ENCODE assay signal across 25 cellular contexts in the genomic region with DNA sequence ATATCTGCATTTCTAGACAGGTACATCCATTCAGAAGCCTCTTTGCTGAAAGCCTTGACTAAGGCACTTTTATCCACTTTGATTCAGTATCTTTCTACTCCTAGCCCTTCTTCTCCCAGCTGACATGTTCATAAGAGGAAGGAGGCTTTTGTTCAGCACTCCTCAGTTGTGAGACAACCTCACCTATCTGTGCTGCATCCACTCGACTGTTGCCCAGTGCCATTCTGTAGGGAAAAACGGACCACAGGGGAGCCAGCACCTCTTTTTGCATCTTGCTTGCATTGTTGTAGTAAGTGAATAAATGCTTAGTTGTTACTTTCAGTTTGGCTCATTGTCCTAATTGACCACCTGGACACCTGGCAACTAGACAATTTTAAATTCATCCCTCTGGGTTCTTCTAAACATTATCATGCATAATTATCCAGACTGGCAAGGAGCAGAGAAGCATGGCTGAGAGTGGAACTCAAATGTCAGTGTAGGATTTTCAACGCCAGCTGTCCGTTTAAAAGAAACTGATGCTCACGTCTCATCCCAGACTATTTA.
A peak's percentile ranks its signal among the peaks of the same experiment; 100 is the strongest.
DNase-seq lines count a peak whose midpoint lies in the region; FAIRE-seq and TF ChIP-seq lines count a peak whose summit lies in the region.
"Had no signal": no experiment of that assay in that cellular context is flagged by ENCODE, and none has a peak within 500 bp of the region (broad histone marks: within the 10 kb centered on the region; RNA-seq: fewer than 3 reads in every experiment).

No MANE protein-coding gene starts in this region.

- H3K4me1 Mint-ChIP-seq in activated T-helper 1 cell treated with anti-CD3 and anti-CD28 coated beads, Interleukin-12 subunit alpha, Interleukin-12 subunit beta, Interleukin-2, Interleukin-4 antibody, amounts not matched to agents 30 ng/mL and 10 ng/mL and 1 ng/mL, durations not matched to agents 14 hours and 24 hours and 36 hours (ENCODE audit: low read depth), result no peaks in the 10 kb centered on the region
- H3K4me1 Mint-ChIP-seq: CD8-positive, alpha-beta memory T cell; T-helper 17 cell had no signal

- CTCF ChIA-PET in AG04450 (lab: Charles Lee), result interaction anchor here (0.7 kb wide), 1 partner anchor 21 kb away, joined by 3 read pairs; no protein-coding TSS in a partner anchor

- peak overlapping the region; percentile 11 for H3K27ac ChIP-seq in AG04450 (ENCODE audit: low read depth, low read length)
- H3K27ac ChIP-seq: 22Rv1, SK-N-MC had no signal

- H3K9me3 Mint-ChIP-seq in activated T-helper 1 cell treated with anti-CD3 and anti-CD28 coated beads, Interleukin-12 subunit alpha, Interleukin-12 subunit beta, Interleukin-2, Interleukin-4 antibody, amounts not matched to agents 30 ng/mL and 10 ng/mL and 1 ng/mL, durations not matched to agents 14 hours and 24 hours and 36 hours, result no peaks in the 10 kb centered on the region
- H3K9me3 Mint-ChIP-seq: H9 had no signal

- no peaks in the 10 kb centered on the region for H3K27me3 Mint-ChIP-seq in activated T-helper 1 cell treated with anti-CD3 and anti-CD28 coated beads, Interleukin-12 subunit alpha, Interleukin-12 subunit beta, Interleukin-2, Interleukin-4 antibody, amounts not matched to agents 30 ng/mL and 10 ng/mL and 1 ng/mL, durations not matched to agents 14 hours and 24 hours and 36 hours (ENCODE audit: insufficient read depth)

- POLR2A ChIA-PET in AG04450 (lab: Yijun Ruan, JAX), result no interaction called here

- H3K4me3 Mint-ChIP-seq in activated T-helper 1 cell treated with anti-CD3 and anti-CD28 coated beads, Interleukin-12 subunit alpha, Interleukin-12 subunit beta, Interleukin-2, Interleukin-4 antibody, amounts not matched to agents 30 ng/mL and 10 ng/mL and 1 ng/mL, durations not matched to agents 14 hours and 24 hours and 36 hours, result no peak overlapping the region
- H3K4me3 Mint-ChIP-seq: CD14-positive monocyte; CD8-positive, alpha-beta memory T cell; GM23338; H9; T-helper 17 cell had no signal

- FAIRE-seq in frontal cortex (lab: Jason Lieb, UNC), result no peak
- FAIRE-seq: GM18507, HepG2, K562 had no signal

- TF ChIP-seq CTCF in AG04450 (IDR thresholded peaks at IDR 0.05; ENCODE audit: low read depth, low read length), result no peak

- intact Hi-C loops in activated T-helper 1 cell treated with anti-CD3 and anti-CD28 coated beads, Interleukin-12 subunit alpha, Interleukin-12 subunit beta, Interleukin-2, Interleukin-4 antibody, amounts not matched to agents 30 ng/mL and 10 ng/mL and 1 ng/mL, durations not matched to agents 14 hours and 24 hours and 36 hours (cut with micrococcal nuclease), result no loop called here

- DNase-seq in DMS 273 (lab: John Stamatoyannopoulos, UW; ENCODE audit: unreplicated experiment) (peak; percentile 25), DMS 273 treated with DMSO at 0.1 percent for 48 hours (lab: John Stamatoyannopoulos, UW) (no peak), AG04450 (ENCODE audit: low read depth, low spot score) (no peak), NCI-H69 (lab: John Stamatoyannopoulos, UW) (peak; percentile 22), cerebellar cortex (ENCODE audit: low spot score) (peak; percentile 79), NCI-H1436 (lab: John Stamatoyannopoulos, UW) (no peak), frontal cortex (ENCODE audit: low spot score in 2 of 2) (no peak)
- no peak for DNase-seq in activated T-helper 1 cell treated with anti-CD3 and anti-CD28 coated beads, Interleukin-12 subunit alpha, Interleukin-12 subunit beta, Interleukin-2, Interleukin-4 antibody, amounts not matched to agents 30 ng/mL and 10 ng/mL and 1 ng/mL, durations not matched to agents 14 hours and 24 hours and 36 hours (ENCODE audit: low spot score)
- DNase-seq: BE2C; CD8-positive, alpha-beta memory T cell; DMS153; DND-41; H9; Kasumi-1; NCI-H187 treated with DMSO at 0.1 percent for 48 hours; NCI-H82; SHP77 treated with DMSO at 0.1 percent for 48 hours; T-helper 17 cell had no signal

- H3K36me3 Mint-ChIP-seq in activated T-helper 1 cell treated with anti-CD3 and anti-CD28 coated beads, Interleukin-12 subunit alpha, Interleukin-12 subunit beta, Interleukin-2, Interleukin-4 antibody, amounts not matched to agents 30 ng/mL and 10 ng/mL and 1 ng/mL, durations not matched to agents 14 hours and 24 hours and 36 hours (ENCODE audit: low read depth), result no peaks in the 10 kb centered on the region
- H3K36me3 Mint-ChIP-seq: CD14-positive monocyte; CD8-positive, alpha-beta memory T cell had no signal

- no peaks in the 10 kb centered on the region for H3K27me3 ChIP-seq in AG04450 (ENCODE audit: control insufficient read depth, insufficient read depth, low read length)
- H3K27me3 ChIP-seq: BE2C had no signal

- H3K27ac Mint-ChIP-seq in activated T-helper 1 cell treated with anti-CD3 and anti-CD28 coated beads, Interleukin-12 subunit alpha, Interleukin-12 subunit beta, Interleukin-2, Interleukin-4 antibody, amounts not matched to agents 30 ng/mL and 10 ng/mL and 1 ng/mL, durations not matched to agents 14 hours and 24 hours and 36 hours, result no peak overlapping the region
- H3K27ac Mint-ChIP-seq: CD8-positive, alpha-beta memory T cell; GM23338; H9; T-helper 17 cell had no signal

- no peak overlapping the region for H3K4me3 ChIP-seq in AG04450 (ENCODE audit: low read depth, low read length)
- H3K4me3 ChIP-seq: GM23338, K562, SK-N-MC had no signal

- H3K9me3 ChIP-seq in AG04450 (ENCODE audit: control insufficient read depth, insufficient read depth, low read length), result no peaks in the 10 kb centered on the region; the same call in 1 of the 2 replicates
- H3K9me3 ChIP-seq: BE2C had no signal

Comparison
In these comparisons a context has a peak if more than half of its experiments do, and no peak if none do; other contexts are left out.
1. DNase-seq: peak in DMS 273 (single experiment), NCI-H69 (single experiment) and cerebellar cortex (single experiment); none in DMS 273 treated with DMSO at 0.1 percent for 48 hours (single experiment), AG04450 (single experiment), NCI-H1436 (single experiment), activated T-helper 1 cell treated with anti-CD3 and anti-CD28 coated beads, Interleukin-12 subunit alpha, Interleukin-12 subunit beta, Interleukin-2, Interleukin-4 antibody, amounts not matched to agents 30 ng/mL and 10 ng/mL and 1 ng/mL, durations not matched to agents 14 hours and 24 hours and 36 hours (single experiment) and frontal cortex (0 of 2).